Comparison of ENCODE assay signal across 8 cellular contexts in the genomic region with DNA sequence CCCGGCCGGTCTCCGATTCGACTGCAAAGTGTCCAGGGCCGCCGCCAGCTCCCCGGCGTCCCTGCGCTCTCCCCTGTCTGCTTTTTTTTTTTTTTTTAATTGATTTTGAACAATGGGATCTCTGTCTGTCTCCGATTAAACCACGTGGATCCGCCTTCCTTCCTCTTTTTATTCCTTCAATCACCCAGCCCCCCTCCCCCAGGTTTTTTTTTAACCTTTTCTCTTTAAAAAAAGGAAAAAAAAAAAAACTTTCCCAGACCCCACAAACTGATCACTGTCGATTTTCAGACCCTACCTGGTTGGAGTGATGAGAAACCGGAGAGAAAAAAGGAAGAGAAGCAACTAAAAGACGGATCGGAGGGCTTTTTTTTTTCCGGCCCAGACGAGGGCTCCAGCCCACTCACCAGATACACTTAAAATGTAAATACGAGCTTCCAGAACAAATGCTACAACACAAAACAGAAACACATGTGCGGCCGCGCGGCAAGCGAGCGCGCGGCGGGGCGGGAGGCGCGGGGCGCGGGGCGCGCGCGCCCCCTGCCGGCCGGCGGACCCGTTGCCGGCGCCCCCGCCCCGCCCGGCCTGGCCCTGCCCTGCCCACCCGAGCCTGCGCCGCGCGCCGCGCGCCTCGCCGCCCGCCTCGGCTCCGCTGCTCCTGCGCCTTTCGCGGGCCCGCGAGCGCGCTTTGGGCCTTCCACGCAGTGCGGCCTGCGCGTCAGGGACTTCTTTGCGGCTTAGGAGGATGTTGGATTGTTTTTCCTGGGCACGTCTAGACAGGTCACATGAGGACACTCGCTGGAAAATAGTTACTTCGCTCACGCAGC. TPM values are rescaled to one million over a fixed set of nuclear protein-coding genes. Genes with fewer than 3 reads are reported as not detected.
A peak's percentile ranks its signal among the peaks of the same experiment; 100 is the strongest.
DNase-seq lines count a peak whose midpoint lies in the region; ATAC-seq, FAIRE-seq and TF ChIP-seq lines count a peak whose summit lies in the region.

RCC2 (minus strand) TSS at position 428 of the 824 bp plus-strand sequence. CDS start 1,163 bp downstream, outside the sequence.

- no peaks in the 10 kb centered on the region for H3K27me3 ChIP-seq in layer of hippocampus (ENCODE audit: control insufficient read depth, insufficient read depth, low read length)

- H3K27ac ChIP-seq in cingulate gyrus (ENCODE audit: low read depth, low read length), result peak within 1 kb of the TSS; percentile 83
- peak within 1 kb of the TSS; percentile 84 for H3K27ac ChIP-seq in layer of hippocampus (ENCODE audit: low read depth, low read length)

- ATAC-seq in HG03045 (IDR thresholded peaks at IDR 0.05; ENCODE audit: unreplicated experiment) (peak; percentile 42), GM19455 (IDR thresholded peaks at IDR 0.05; ENCODE audit: unreplicated experiment) (no peak)

- TF ChIP-seq POLR2A in GM12892 (IDR thresholded peaks at IDR 0.05; ENCODE audit: low read depth, low read length), result peak; percentile 58

- peak; percentile 65 for FAIRE-seq in GM12892 (lab: Jason Lieb, UNC)

- DNase-seq in GM12892 (ENCODE audit: insufficient read length) (peak; percentile 82), NCI-H226 (peak; percentile 62)
- peak; percentile 60 for DNase-seq in activated CD4-positive, alpha-beta T cell treated with anti-CD3 and anti-CD28 coated beads for 1 hour
- DNase-seq in stimulated activated CD4-positive, alpha-beta T cell treated with anti-CD3 and anti-CD28 coated beads, Interleukin-1b, Interleukin-23, amount 100 ng/mL, for 24 hours (ENCODE audit: low read depth in 4 of 4, low spot score in 1 of 4), result peak; percentile 27 to 58 (median 48)

RNA-seq across cellular contexts. Expression of gene RCC2, which starts in this region (rescaled TPM):
- 57.2 TPM for polyA plus RNA-seq in GM12892 (2012; ENCODE audit: missing spikeins)
